In genomic region chr18:45201489-45201888, GRCh38 we compare ENCODE assay signal across 22 cellular contexts.
DNase-seq lines count a peak whose midpoint lies in the region; ATAC-seq and TF ChIP-seq lines count a peak whose summit lies in the region.
"Had no signal": no experiment of that assay in that cellular context is flagged by ENCODE, and none has a peak within 500 bp of the region (broad histone marks: within the 10 kb centered on the region; RNA-seq: fewer than 3 reads in every experiment).

No MANE protein-coding gene starts in this region.

- DNase-seq in DMS53 (lab: John Stamatoyannopoulos, UW) (peak; percentile 35), PC-3 (peak; percentile 27), fibroblast of peridontal ligament (ENCODE audit: extremely low read depth) (peak; percentile 9), renal cortical epithelial cell (ENCODE audit: low read depth) (peak; percentile 28), SKM-1 (lab: John Stamatoyannopoulos, UW; ENCODE audit: unreplicated experiment) (no peak), COLO668 (lab: John Stamatoyannopoulos, UW; ENCODE audit: unreplicated experiment) (no peak)
- DNase-seq: CD4-positive, CD25-positive, alpha-beta regulatory T cell; DMS79 treated with DMSO at 0.1 percent for 48 hours; GF-D8; GM23248; H9; MG63; NCI-H2029; NCI-H446; NCI-H524 treated with DMSO at 0.1 percent for 48 hours; NCI-H774; PC-9; SJCRH30 had no signal

- CTCF ChIA-PET in PC-3 (lab: Charles Lee): no interaction called here

- no peak overlapping the region for H2AFZ ChIP-seq in PC-3 (ENCODE audit: low read length)
- H2AFZ ChIP-seq: GM23248, PC-9 had no signal

- H3K4me1 ChIP-seq in PC-3 (ENCODE audit: insufficient read depth, low read length): peaks cover 26% of the 10 kb centered on the region
- H3K4me1 ChIP-seq: BLaER1, SJCRH30 had no signal

- H4K20me1 ChIP-seq in PC-3 (ENCODE audit: low read length): no peaks in the 10 kb centered on the region
- H4K20me1 ChIP-seq: BLaER1 had no signal

- POLR2A ChIA-PET in PC-3 (lab: Charles Lee; ENCODE audit: unreplicated experiment): no interaction called here

- H3F3A ChIP-seq in PC-3 (ENCODE audit: low read length, unreplicated experiment): no peaks in the 10 kb centered on the region

- no peak for TF ChIP-seq CTCF in PC-3 (conservative IDR thresholded peaks at IDR 0.05; ENCODE audit: low read depth, low read length)

- no peaks in the 10 kb centered on the region for H3K36me3 ChIP-seq in PC-3 (ENCODE audit: low read depth, low read length)
- H3K36me3 ChIP-seq: BLaER1, MG63, SJCRH30 had no signal

- no peaks in the 10 kb centered on the region for H3K9me3 ChIP-seq in PC-3 (ENCODE audit: low read length)
- H3K9me3 ChIP-seq: BLaER1, MG63, SJCRH30 had no signal

- BruUV-seq in PC-3 (replicated peaks; lab: Mats Ljungman, UMichigan): no TSS peak

- peak overlapping the region; percentile 54; the same call in 1 of the 2 replicates for H3K9ac ChIP-seq in PC-3 (ENCODE audit: low read length)
- H3K9ac ChIP-seq: BLaER1, GM23248 had no signal

- intact Hi-C loops in PC-3 (cut with micrococcal nuclease): no loop called here

- H3K27me3 ChIP-seq in PC-3 (ENCODE audit: low read length): no peaks in the 10 kb centered on the region
- H3K27me3 ChIP-seq: BLaER1, MG63, SJCRH30 had no signal

- no peak overlapping the region for H3K4me3 ChIP-seq in PC-3 (ENCODE audit: low read length)
- H3K4me3 ChIP-seq: BLaER1, GM23248, K562, MG63, PC-9, SJCRH30 had no signal

- ATAC-seq in PC-3 (peak; percentile 54; the same call in 1 of the 2 replicates), GM21786 (IDR thresholded peaks at IDR 0.05; ENCODE audit: unreplicated experiment) (no peak)
- ATAC-seq: K562, Right ventricle myocardium inferior had no signal

- H3K9me2 ChIP-seq in PC-3 (replicated peaks; ENCODE audit: low read length): no peaks in the 10 kb centered on the region

- peak overlapping the region; percentile 87 for H3K27ac ChIP-seq in PC-3 (ENCODE audit: low read length)
- H3K27ac ChIP-seq: BLaER1, GM23248, PC-9, SJCRH30 had no signal

- no peaks in the 10 kb centered on the region for H3K79me2 ChIP-seq in PC-3 (ENCODE audit: low read length)

- H3K4me2 ChIP-seq in PC-3 (ENCODE audit: low read length): 0 out of 2 replicates have a peak overlapping the region, but pooled peaks have one; percentile 26
- H3K4me2 ChIP-seq: BLaER1, PC-9 had no signal

Comparison
In these comparisons a context has a peak if more than half of its experiments do, and no peak if none do; other contexts are left out.
1. DNase-seq: peak in DMS53 (single experiment), PC-3 (single experiment), fibroblast of peridontal ligament (single experiment) and renal cortical epithelial cell (single experiment); none in SKM-1 (single experiment) and COLO668 (single experiment).